In genomic region chr19:55586976-55587668, GRCh38 we compare ENCODE assay signal across 1 cellular context.
TF ChIP-seq lines count a peak whose summit lies in the region.

No MANE protein-coding gene starts in this region.

TF ChIP-seq in HepG2, 621 proteins besides CTCF, POLR2A, EP300 and RAD21 (continued from another document and continues in another):
- TF ChIP-seq, protein P1, sequence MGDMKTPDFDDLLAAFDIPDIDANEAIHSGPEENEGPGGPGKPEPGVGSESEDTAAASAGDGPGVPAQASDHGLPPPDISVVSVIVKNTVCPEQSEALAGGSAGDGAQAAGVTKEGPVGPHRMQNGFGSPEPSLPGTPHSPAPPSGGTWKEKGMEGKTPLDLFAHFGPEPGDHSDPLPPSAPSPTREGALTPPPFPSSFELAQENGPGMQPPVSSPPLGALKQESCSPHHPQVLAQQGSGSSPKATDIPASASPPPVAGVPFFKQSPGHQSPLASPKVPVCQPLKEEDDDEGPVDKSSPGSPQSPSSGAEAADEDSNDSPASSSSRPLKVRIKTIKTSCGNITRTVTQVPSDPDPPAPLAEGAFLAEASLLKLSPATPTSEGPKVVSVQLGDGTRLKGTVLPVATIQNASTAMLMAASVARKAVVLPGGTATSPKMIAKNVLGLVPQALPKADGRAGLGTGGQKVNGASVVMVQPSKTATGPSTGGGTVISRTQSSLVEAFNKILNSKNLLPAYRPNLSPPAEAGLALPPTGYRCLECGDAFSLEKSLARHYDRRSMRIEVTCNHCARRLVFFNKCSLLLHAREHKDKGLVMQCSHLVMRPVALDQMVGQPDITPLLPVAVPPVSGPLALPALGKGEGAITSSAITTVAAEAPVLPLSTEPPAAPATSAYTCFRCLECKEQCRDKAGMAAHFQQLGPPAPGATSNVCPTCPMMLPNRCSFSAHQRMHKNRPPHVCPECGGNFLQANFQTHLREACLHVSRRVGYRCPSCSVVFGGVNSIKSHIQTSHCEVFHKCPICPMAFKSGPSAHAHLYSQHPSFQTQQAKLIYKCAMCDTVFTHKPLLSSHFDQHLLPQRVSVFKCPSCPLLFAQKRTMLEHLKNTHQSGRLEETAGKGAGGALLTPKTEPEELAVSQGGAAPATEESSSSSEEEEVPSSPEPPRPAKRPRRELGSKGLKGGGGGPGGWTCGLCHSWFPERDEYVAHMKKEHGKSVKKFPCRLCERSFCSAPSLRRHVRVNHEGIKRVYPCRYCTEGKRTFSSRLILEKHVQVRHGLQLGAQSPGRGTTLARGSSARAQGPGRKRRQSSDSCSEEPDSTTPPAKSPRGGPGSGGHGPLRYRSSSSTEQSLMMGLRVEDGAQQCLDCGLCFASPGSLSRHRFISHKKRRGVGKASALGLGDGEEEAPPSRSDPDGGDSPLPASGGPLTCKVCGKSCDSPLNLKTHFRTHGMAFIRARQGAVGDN (CRISPR knock-in tag; IDR thresholded peaks at IDR 0.05), result peak; percentile 48
- TF ChIP-seq ZNF350 (CRISPR knock-in tag; IDR thresholded peaks at IDR 0.05; ENCODE audit: borderline replicate concordance, low read depth), result peak; percentile 67; the same call in 1 of the 2 replicates
- TF ChIP-seq ZHX2 (IDR thresholded peaks at IDR 0.05; ENCODE audit: low read depth), result 0 out of 2 replicates have a peak, but pooled peaks have one; percentile 44
- no peak for TF ChIP-seq ZHX2 (CRISPR knock-in tag; IDR thresholded peaks at IDR 0.05; ENCODE audit: borderline replicate concordance)
- 0 out of 2 replicates have a peak, but pooled peaks have one; percentile 33 for TF ChIP-seq FIP1L1 (IDR thresholded peaks at IDR 0.05; ENCODE audit: borderline replicate concordance, insufficient read depth, low read depth, low read length)
- TF ChIP-seq BCL6 (CRISPR knock-in tag; IDR thresholded peaks at IDR 0.05), result 0 out of 2 replicates have a peak, but pooled peaks have one; percentile 17
- TF ChIP-seq ZNF792 (CRISPR knock-in tag; IDR thresholded peaks at IDR 0.05), result no peak
- peak; percentile 68; the same call in 1 of the 2 replicates for TF ChIP-seq ZNF318 (CRISPR knock-in tag; IDR thresholded peaks at IDR 0.05)
- TF ChIP-seq ZNF253 (CRISPR knock-in tag; IDR thresholded peaks at IDR 0.05; ENCODE audit: borderline replicate concordance), result no peak
- TF ChIP-seq SP5 (CRISPR knock-in tag; IDR thresholded peaks at IDR 0.05; ENCODE audit: borderline replicate concordance, low read depth), result peak; percentile 39; the same call in 1 of the 2 replicates
- peak; percentile 18; the same call in 1 of the 2 replicates for TF ChIP-seq E2F1 (CRISPR knock-in tag; IDR thresholded peaks at IDR 0.05)
- no peak for TF ChIP-seq ZNF747 (CRISPR knock-in tag; IDR thresholded peaks at IDR 0.05; ENCODE audit: borderline replicate concordance)
- TF ChIP-seq SIN3A (IDR thresholded peaks at IDR 0.05; ENCODE audit: borderline replicate concordance, low read depth, low read length), result peak; percentile 83; the same call in 1 of the 2 replicates
- TF ChIP-seq RFX1 (IDR thresholded peaks at IDR 0.05), result peak; percentile 88
- peak; percentile 53; the same call in 1 of the 2 replicates for TF ChIP-seq ZMYM3 (CRISPR knock-in tag; IDR thresholded peaks at IDR 0.05)
- TF ChIP-seq ZNF263 (CRISPR knock-in tag; IDR thresholded peaks at IDR 0.05), result 0 out of 2 replicates have a peak, but pooled peaks have one; percentile 37
- TF ChIP-seq, protein P2, sequence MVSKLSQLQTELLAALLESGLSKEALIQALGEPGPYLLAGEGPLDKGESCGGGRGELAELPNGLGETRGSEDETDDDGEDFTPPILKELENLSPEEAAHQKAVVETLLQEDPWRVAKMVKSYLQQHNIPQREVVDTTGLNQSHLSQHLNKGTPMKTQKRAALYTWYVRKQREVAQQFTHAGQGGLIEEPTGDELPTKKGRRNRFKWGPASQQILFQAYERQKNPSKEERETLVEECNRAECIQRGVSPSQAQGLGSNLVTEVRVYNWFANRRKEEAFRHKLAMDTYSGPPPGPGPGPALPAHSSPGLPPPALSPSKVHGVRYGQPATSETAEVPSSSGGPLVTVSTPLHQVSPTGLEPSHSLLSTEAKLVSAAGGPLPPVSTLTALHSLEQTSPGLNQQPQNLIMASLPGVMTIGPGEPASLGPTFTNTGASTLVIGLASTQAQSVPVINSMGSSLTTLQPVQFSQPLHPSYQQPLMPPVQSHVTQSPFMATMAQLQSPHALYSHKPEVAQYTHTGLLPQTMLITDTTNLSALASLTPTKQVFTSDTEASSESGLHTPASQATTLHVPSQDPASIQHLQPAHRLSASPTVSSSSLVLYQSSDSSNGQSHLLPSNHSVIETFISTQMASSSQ (IDR thresholded peaks at IDR 0.05; ENCODE audit: low read depth), result no peak
- TF ChIP-seq, protein P2 (CRISPR knock-in tag; IDR thresholded peaks at IDR 0.05; ENCODE audit: borderline replicate concordance), result 0 out of 2 replicates have a peak, but pooled peaks have one; percentile 31
- TF ChIP-seq ZNF256 (CRISPR knock-in tag; conservative IDR thresholded peaks at IDR 0.05), result no peak
- no peak for TF ChIP-seq SNAPC5 (CRISPR knock-in tag; IDR thresholded peaks at IDR 0.05; ENCODE audit: borderline replicate concordance)
- no peak for TF ChIP-seq EED (CRISPR knock-in tag; IDR thresholded peaks at IDR 0.05)
- TF ChIP-seq TGIF2 (CRISPR knock-in tag; IDR thresholded peaks at IDR 0.05), result peak; percentile 54; the same call in 1 of the 2 replicates
- TF ChIP-seq ZNF10 (CRISPR knock-in tag; IDR thresholded peaks at IDR 0.05; ENCODE audit: borderline replicate concordance, low read depth), result no peak
- no peak for TF ChIP-seq MLLT10 (CRISPR knock-in tag; IDR thresholded peaks at IDR 0.05)
